Comparison of ENCODE assay signal across 1 cellular context in genomic region chr21:25298512-25299491, GRCh38.
TF ChIP-seq lines count a peak whose summit lies in the region.

No MANE protein-coding gene starts in this region.

TF ChIP-seq in GM23338, 12 proteins besides CTCF, POLR2A, EP300 and RAD21:
- TF ChIP-seq NANOG (IDR thresholded peaks at IDR 0.05; ENCODE audit: borderline replicate concordance) (no peak), ZNF331 (CRISPR knock-in tag; IDR thresholded peaks at IDR 0.05; ENCODE audit: low read depth) (no peak), STAT1 (IDR thresholded peaks at IDR 0.05; ENCODE audit: unreplicated experiment) (no peak), JUNB (IDR thresholded peaks at IDR 0.05; ENCODE audit: unreplicated experiment) (no peak), EZH2 (IDR thresholded peaks at IDR 0.05; ENCODE audit: low read depth, unreplicated experiment) (no peak), ZNF462 (CRISPR knock-in tag; IDR thresholded peaks at IDR 0.05) (no peak), EZH2phosphoT487 (IDR thresholded peaks at IDR 0.05; ENCODE audit: unreplicated experiment) (no peak), ETS1 (IDR thresholded peaks at IDR 0.05) (no peak), POLR2AphosphoS5 (IDR thresholded peaks at IDR 0.05; ENCODE audit: low read depth) (no peak), REST (IDR thresholded peaks at IDR 0.05; ENCODE audit: unreplicated experiment) (no peak), CREB1 (CRISPR knock-in tag; IDR thresholded peaks at IDR 0.05; ENCODE audit: low read depth) (no peak), ZNF114 (CRISPR knock-in tag; IDR thresholded peaks at IDR 0.05) (no peak)
